ENCODE assay signal across 15 cellular contexts in the genomic region with DNA sequence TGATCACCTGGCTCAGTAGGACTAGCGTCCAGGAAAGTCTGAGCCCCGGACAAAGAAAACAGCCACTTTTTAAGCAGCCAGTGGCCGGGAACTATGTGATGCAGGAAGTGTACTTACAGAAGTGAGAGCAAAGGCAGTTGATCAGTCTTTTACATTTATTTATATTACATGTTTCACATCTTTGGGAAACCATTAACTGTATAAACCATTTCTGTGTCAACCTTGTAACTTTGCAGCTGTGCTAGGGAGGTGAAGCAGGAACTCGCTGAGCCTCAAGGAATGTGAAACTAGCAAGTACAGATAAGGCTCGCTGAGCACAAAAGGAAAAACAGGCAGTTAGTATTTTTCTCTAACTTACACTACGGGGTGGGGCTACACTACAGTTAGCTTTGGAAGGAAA. TPM values are rescaled to one million over a fixed set of nuclear protein-coding genes. Genes with fewer than 3 reads are reported as not detected.
A peak's percentile ranks its signal among the peaks of the same experiment; 100 is the strongest.
DNase-seq lines count a peak whose midpoint lies in the region; ATAC-seq and TF ChIP-seq lines count a peak whose summit lies in the region.
"Had no signal": no experiment of that assay in that cellular context is flagged by ENCODE, and none has a peak within 500 bp of the region (broad histone marks: within the 10 kb centered on the region; RNA-seq: fewer than 3 reads in every experiment).

No MANE protein-coding gene starts in this region.

- no peaks in the 10 kb centered on the region for H3F3A ChIP-seq in GM23338 (replicated peaks; ENCODE audit: low read depth)

- no peaks in the 10 kb centered on the region; the same call in 2 of the 3 replicates for H3K9me3 Mint-ChIP-seq in GM23338
- no peaks in the 10 kb centered on the region for H3K9me3 Mint-ChIP-seq in activated CD4-positive, alpha-beta T cell treated with anti-CD3 and anti-CD28 coated beads, Interleukin-2, amount 10 ng/mL, durations not matched to agents 7 days and 5 days

- H3K27ac ChIP-seq in GM23338 (ENCODE audit: low read depth): no peak overlapping the region
- no peak overlapping the region for H3K27ac ChIP-seq in vagina
- H3K27ac ChIP-seq: foreskin keratinocyte, skin epidermis, upper lobe of right lung had no signal

- no peaks in the 10 kb centered on the region for H4K20me1 ChIP-seq in GM23338 (replicated peaks; ENCODE audit: insufficient read depth)

- peaks cover 3% of the 10 kb centered on the region for H3K27me3 Mint-ChIP-seq in GM23338 (ENCODE audit: insufficient read depth, low read depth, poor library complexity)
- peaks cover 8% of the 10 kb centered on the region for H3K27me3 Mint-ChIP-seq in activated CD4-positive, alpha-beta T cell treated with anti-CD3 and anti-CD28 coated beads, Interleukin-2, amount 10 ng/mL, durations not matched to agents 7 days and 5 days

- H3K4me1 Mint-ChIP-seq in GM23338: peaks cover 16% of the 10 kb centered on the region
- no peaks in the 10 kb centered on the region for H3K4me1 Mint-ChIP-seq in activated CD4-positive, alpha-beta T cell treated with anti-CD3 and anti-CD28 coated beads, Interleukin-2, amount 10 ng/mL, durations not matched to agents 7 days and 5 days
- H3K4me1 Mint-ChIP-seq: activated naive CD8-positive, alpha-beta T cell treated with anti-CD3 and anti-CD28 coated beads, Interleukin-2, amount 10 ng/mL, durations not matched to agents 7 days and 5 days had no signal

- intact Hi-C loops in vagina (cut with DNase I): no loop called here

- ATAC-seq in GM21526 (IDR thresholded peaks at IDR 0.05; ENCODE audit: low FRiP score, unreplicated experiment) (peak; percentile 53), HG03521 (IDR thresholded peaks at IDR 0.05; ENCODE audit: unreplicated experiment) (peak; percentile 52), GM23338 (no peak)
- ATAC-seq: foreskin keratinocyte, left cardiac atrium, upper lobe of right lung had no signal

- DNase-seq in GM06990 (ENCODE audit: extremely low read depth, insufficient read length) (peak; percentile 51), fibroblast of the aortic adventitia (ENCODE audit: low read depth) (peak; percentile 27), GM23338 (ENCODE audit: low spot score) (no peak), vagina (ENCODE audit: extremely low spot score in 2 of 2) (no peak), middle frontal gyrus (ENCODE audit: extremely low spot score, low spot score) (no peak)
- no peak for DNase-seq in activated CD4-positive, alpha-beta T cell treated with anti-CD3 and anti-CD28 coated beads, Interleukin-2, amount 10 ng/mL, durations not matched to agents 7 days and 5 days
- DNase-seq: activated naive CD8-positive, alpha-beta T cell treated with anti-CD3 and anti-CD28 coated beads, Interleukin-2, amount 10 ng/mL, durations not matched to agents 7 days and 5 days; cortex of kidney; foreskin keratinocyte; left cardiac atrium; SW 1271; upper lobe of right lung had no signal

- no peaks in the 10 kb centered on the region for H3K36me3 ChIP-seq in GM06990 (ENCODE audit: control insufficient read depth, insufficient read depth, low read length)
- H3K36me3 ChIP-seq in GM23338 (ENCODE audit: insufficient read depth): no peaks in the 10 kb centered on the region
- H3K36me3 ChIP-seq in vagina: no peaks in the 10 kb centered on the region
- H3K36me3 ChIP-seq: upper lobe of right lung had no signal

- POLR2A ChIA-PET in activated CD4-positive, alpha-beta T cell treated with anti-CD3 and anti-CD28 coated beads, Interleukin-2, amount 10 ng/mL, durations not matched to agents 7 days and 5 days (lab: Charles Lee): no interaction called here

- H3K27me3 ChIP-seq in GM06990 (replicated peaks; ENCODE audit: control insufficient read depth, insufficient read depth, low read length): no peaks in the 10 kb centered on the region
- no peaks in the 10 kb centered on the region for H3K27me3 ChIP-seq in GM23338 (ENCODE audit: insufficient read depth)
- H3K27me3 ChIP-seq in vagina: no peaks in the 10 kb centered on the region

- H3K79me2 ChIP-seq in GM23338 (replicated peaks; ENCODE audit: insufficient read depth): no peaks in the 10 kb centered on the region

- no peaks in the 10 kb centered on the region for H3K36me3 Mint-ChIP-seq in GM23338 (ENCODE audit: low read depth)
- no peaks in the 10 kb centered on the region for H3K36me3 Mint-ChIP-seq in activated CD4-positive, alpha-beta T cell treated with anti-CD3 and anti-CD28 coated beads, Interleukin-2, amount 10 ng/mL, durations not matched to agents 7 days and 5 days (ENCODE audit: low read depth)
- H3K36me3 Mint-ChIP-seq: activated naive CD8-positive, alpha-beta T cell treated with anti-CD3 and anti-CD28 coated beads, Interleukin-2, amount 10 ng/mL, durations not matched to agents 7 days and 5 days had no signal

- no peak overlapping the region for H3K4me2 ChIP-seq in GM23338

- no peaks in the 10 kb centered on the region for H3K9me3 ChIP-seq in vagina
- H3K9me3 ChIP-seq: upper lobe of right lung had no signal

- no peak overlapping the region for H3K4me3 Mint-ChIP-seq in GM23338
- no peak overlapping the region for H3K4me3 Mint-ChIP-seq in activated CD4-positive, alpha-beta T cell treated with anti-CD3 and anti-CD28 coated beads, Interleukin-2, amount 10 ng/mL, durations not matched to agents 7 days and 5 days
- H3K4me3 Mint-ChIP-seq: activated naive CD8-positive, alpha-beta T cell treated with anti-CD3 and anti-CD28 coated beads, Interleukin-2, amount 10 ng/mL, durations not matched to agents 7 days and 5 days had no signal

- H2AFZ ChIP-seq in GM23338: no peak overlapping the region

- no peak overlapping the region for H3K27ac Mint-ChIP-seq in GM23338
- H3K27ac Mint-ChIP-seq in activated CD4-positive, alpha-beta T cell treated with anti-CD3 and anti-CD28 coated beads, Interleukin-2, amount 10 ng/mL, durations not matched to agents 7 days and 5 days: no peak overlapping the region

- H3K4me1 ChIP-seq in GM23338 (ENCODE audit: insufficient read depth) (peaks cover 16% of the 10 kb centered on the region), vagina (peaks cover 4% of the 10 kb centered on the region)
- H3K4me1 ChIP-seq: foreskin keratinocyte, upper lobe of right lung had no signal

- CTCF ChIA-PET in activated CD4-positive, alpha-beta T cell treated with anti-CD3 and anti-CD28 coated beads, Interleukin-2, amount 10 ng/mL, durations not matched to agents 7 days and 5 days (lab: Charles Lee): no interaction called here

- TF ChIP-seq CTCF in GM06990 (IDR thresholded peaks at IDR 0.05; ENCODE audit: insufficient read depth, low read length, poor library complexity, severe bottlenecking) (no peak), fibroblast of the aortic adventitia (IDR thresholded peaks at IDR 0.05; ENCODE audit: insufficient read depth, low read length) (no peak), GM23338 (conservative IDR thresholded peaks at IDR 0.05; ENCODE audit: low read depth in 2 of 2) (no peak), vagina (IDR thresholded peaks at IDR 0.05) (no peak)

- H3K9me2 ChIP-seq in GM23338 (ENCODE audit: insufficient read depth): no peaks in the 10 kb centered on the region

- H3K4me3 ChIP-seq in GM06990 (replicated peaks; ENCODE audit: low read depth, low read length) (no peak overlapping the region), fibroblast of the aortic adventitia (ENCODE audit: low read depth, low read length) (no peak overlapping the region), GM23338 (no peak overlapping the region), vagina (no peak overlapping the region)
- H3K4me3 ChIP-seq: skin epidermis, upper lobe of right lung had no signal

- TF ChIP-seq POLR2A in vagina (IDR thresholded peaks at IDR 0.05): no peak

TF ChIP-seq in GM23338, 12 proteins besides CTCF, POLR2A, EP300 and RAD21 (continues in another document):
- TF ChIP-seq ETS1 (IDR thresholded peaks at IDR 0.05) (no peak), CREB1 (CRISPR knock-in tag; IDR thresholded peaks at IDR 0.05; ENCODE audit: low read depth) (no peak), EZH2 (IDR thresholded peaks at IDR 0.05; ENCODE audit: low read depth, unreplicated experiment) (no peak), REST (IDR thresholded peaks at IDR 0.05; ENCODE audit: unreplicated experiment) (no peak), ZNF331 (CRISPR knock-in tag; IDR thresholded peaks at IDR 0.05; ENCODE audit: low read depth) (no peak)

RNA-seq across cellular contexts. Expression of gene HECW1, which starts 39.9 kb away (rescaled TPM):
- total RNA-seq in fibroblast of the aortic adventitia (ENCODE audit: low replicate concordance): 0.82 and 3.6 TPM in 2 replicates
- 19.2 and 21.8 TPM in 2 replicates for total RNA-seq in GM23338 (2014; rRNA removed; shearing (Covaris generic))
- polyA plus RNA-seq in GM23338 (2016; fragmentation: Nextera tagmentation; extraction: Ambion mirVana): 6.1 and 11.0 TPM in 2 replicates
- total RNA-seq in vagina: 2.5 TPM
- not detected for total RNA-seq in activated CD4-positive, alpha-beta T cell treated with anti-CD3 and anti-CD28 coated beads, Interleukin-2, amount 10 ng/mL, durations not matched to agents 7 days and 5 days
- total RNA-seq: activated naive CD8-positive, alpha-beta T cell treated with anti-CD3 and anti-CD28 coated beads, Interleukin-2, amount 10 ng/mL, durations not matched to agents 7 days and 5 days; foreskin keratinocyte; left cardiac atrium had no signal

Comparison
In these comparisons a context has a peak if more than half of its experiments do, and no peak if none do; other contexts are left out.
1. DNase-seq: peak in GM06990 (single experiment) and fibroblast of the aortic adventitia (single experiment); none in GM23338 (single experiment), vagina (0 of 2), middle frontal gyrus (single experiment) and activated CD4-positive, alpha-beta T cell treated with anti-CD3 and anti-CD28 coated beads, Interleukin-2, amount 10 ng/mL, durations not matched to agents 7 days and 5 days (single experiment).